In genomic region chr10:103181244-103181643, GRCh38 we compare ENCODE assay signal across 9 cellular contexts. TPM values are rescaled to one million over a fixed set of nuclear protein-coding genes. Genes with fewer than 3 reads are reported as not detected.
DNase-seq lines count a peak whose midpoint lies in the region; ATAC-seq and TF ChIP-seq lines count a peak whose summit lies in the region.
"Had no signal": no experiment of that assay in that cellular context is flagged by ENCODE, and none has a peak within 500 bp of the region (broad histone marks: within the 10 kb centered on the region; RNA-seq: fewer than 3 reads in every experiment).

No MANE protein-coding gene starts in this region.

- H3K4me3 ChIP-seq in coronary artery: no peak overlapping the region
- H3K4me3 ChIP-seq in GM23338: no peak overlapping the region

- H3K27me3 Mint-ChIP-seq in GM23338 (ENCODE audit: insufficient read depth, low read depth, poor library complexity): no peaks in the 10 kb centered on the region

- TF ChIP-seq CTCF in coronary artery (IDR thresholded peaks at IDR 0.05): no peak
- TF ChIP-seq CTCF in GM23338 (conservative IDR thresholded peaks at IDR 0.05; ENCODE audit: low read depth in 2 of 2): no peak

- DNase-seq in AML-193 (lab: John Stamatoyannopoulos, UW) (peak; percentile 88 to 93), LHCN-M2 (ENCODE audit: low read depth) (peak; percentile 92), coronary artery (ENCODE audit: low spot score) (no peak), amniotic stem cell (lab: John Stamatoyannopoulos, UW) (no peak), GM23338 (ENCODE audit: low spot score) (no peak), pons (ENCODE audit: low spot score) (no peak)
- DNase-seq: NCI-H1436 treated with DMSO at 0.1 percent for 48 hours had no signal

- no peaks in the 10 kb centered on the region for H3F3A ChIP-seq in GM23338 (replicated peaks; ENCODE audit: low read depth)

- H3K27ac ChIP-seq in coronary artery (peak overlapping the region; percentile 2 to 42), GM23338 (ENCODE audit: low read depth) (no peak overlapping the region; the same call in 1 of the 2 replicates)

- H2AFZ ChIP-seq in GM23338: no peak overlapping the region

- H3K4me1 Mint-ChIP-seq in GM23338: peaks cover 15% of the 10 kb centered on the region

- H3K36me3 ChIP-seq in GM23338 (ENCODE audit: insufficient read depth): peaks cover 4% of the 10 kb centered on the region; the same call in 1 of the 2 replicates

- no peaks in the 10 kb centered on the region for H3K9me3 Mint-ChIP-seq in GM23338

- no peak overlapping the region for H3K27ac Mint-ChIP-seq in GM23338

- peaks cover 8% of the 10 kb centered on the region; the same call in 2 of the 3 replicates for H3K36me3 Mint-ChIP-seq in GM23338 (ENCODE audit: low read depth)

- H3K4me2 ChIP-seq in GM23338: no peak overlapping the region

- H4K20me1 ChIP-seq in GM23338 (replicated peaks; ENCODE audit: insufficient read depth): peaks cover 12% of the 10 kb centered on the region

- no peaks in the 10 kb centered on the region for H3K9me2 ChIP-seq in GM23338 (ENCODE audit: insufficient read depth)

- no peaks in the 10 kb centered on the region for H3K27me3 ChIP-seq in GM23338 (ENCODE audit: insufficient read depth)

- peaks cover 12% of the 10 kb centered on the region for H3K4me1 ChIP-seq in GM23338 (ENCODE audit: insufficient read depth)

- peaks cover 96% of the 10 kb centered on the region for H3K79me2 ChIP-seq in GM23338 (replicated peaks; ENCODE audit: insufficient read depth)

- H3K4me3 Mint-ChIP-seq in GM23338: no peak overlapping the region

- ATAC-seq in GM19467 (IDR thresholded peaks at IDR 0.05; ENCODE audit: unreplicated experiment) (peak; percentile 87), GM19455 (IDR thresholded peaks at IDR 0.05; ENCODE audit: unreplicated experiment) (no peak), GM23338 (no peak)

TF ChIP-seq in GM23338, 12 proteins besides CTCF, POLR2A, EP300 and RAD21:
- TF ChIP-seq EZH2 (IDR thresholded peaks at IDR 0.05; ENCODE audit: low read depth, unreplicated experiment): no peak
- no peak for TF ChIP-seq CREB1 (CRISPR knock-in tag; IDR thresholded peaks at IDR 0.05; ENCODE audit: low read depth)

RNA-seq across cellular contexts. Expression of gene NT5C2, which starts 11.8 kb away (rescaled TPM):
- total RNA-seq in LHCN-M2 (2014; rRNA removed): 35.5 and 41.8 TPM in 2 replicates
- polyA plus RNA-seq in LHCN-M2 (2012): 45.9 TPM
- 85.4 and 107 TPM in 2 replicates for total RNA-seq in GM23338 (2014; rRNA removed; shearing (Covaris generic))
- polyA plus RNA-seq in GM23338 (2016; fragmentation: Nextera tagmentation; extraction: Ambion mirVana): 27.1 and 33.9 TPM in 2 replicates

Comparison
In these comparisons a context has a peak if more than half of its experiments do, and no peak if none do; other contexts are left out.
1. DNase-seq: peak in AML-193 (2 of 2) and LHCN-M2 (single experiment); none in coronary artery (single experiment), amniotic stem cell (single experiment), GM23338 (single experiment) and pons (single experiment).